In genomic region chr2:201448701-201449100, GRCh38 we compare ENCODE assay signal across 1 cellular context.
A peak's percentile ranks its signal among the peaks of the same experiment; 100 is the strongest.
TF ChIP-seq lines count a peak whose summit lies in the region.

No MANE protein-coding gene starts in this region.

TF ChIP-seq in HEK293, 187 proteins besides CTCF, POLR2A, EP300 and RAD21 (continued from another document):
- TF ChIP-seq PRDM2 (tag by site-specific recombination; IDR thresholded peaks at IDR 0.05; ENCODE audit: borderline replicate concordance) (no peak), ZEB2 (tag by site-specific recombination; IDR thresholded peaks at IDR 0.05) (no peak), KLF1 (tag by site-specific recombination; IDR thresholded peaks at IDR 0.05) (0 out of 2 replicates have a peak, but pooled peaks have one; percentile 22), GFI1B (tag by site-specific recombination; IDR thresholded peaks at IDR 0.05) (peak; percentile 36; the same call in 1 of the 2 replicates), GLI2 (tag by site-specific recombination; IDR thresholded peaks at IDR 0.05; ENCODE audit: borderline replicate concordance, low read depth) (no peak), ZNF426 (tag by site-specific recombination; IDR thresholded peaks at IDR 0.05) (no peak), ZNF18 (tag by site-specific recombination; IDR thresholded peaks at IDR 0.05) (no peak), ZIC2 (tag by site-specific recombination; IDR thresholded peaks at IDR 0.05) (peak; percentile 20; the same call in 1 of the 2 replicates), PATZ1 (tag by site-specific recombination; IDR thresholded peaks at IDR 0.05) (no peak), ZNF184 (tag by site-specific recombination; IDR thresholded peaks at IDR 0.05) (no peak), ZBTB8A (tag by site-specific recombination; IDR thresholded peaks at IDR 0.05) (no peak), OSR2 (tag by site-specific recombination; IDR thresholded peaks at IDR 0.05) (no peak), TCF7L2 (IDR thresholded peaks at IDR 0.05; ENCODE audit: borderline replicate concordance, low read depth, low read length) (0 out of 2 replicates have a peak, but pooled peaks have one; percentile 15), ZNF146 (tag by site-specific recombination; IDR thresholded peaks at IDR 0.05) (no peak), KLF10 (tag by site-specific recombination; IDR thresholded peaks at IDR 0.05) (no peak), ZNF404 (tag by site-specific recombination; IDR thresholded peaks at IDR 0.05) (no peak), ZNF510 (tag by site-specific recombination; IDR thresholded peaks at IDR 0.05; ENCODE audit: insufficient replicate concordance) (no peak), BCL11B (tag by site-specific recombination; IDR thresholded peaks at IDR 0.05; ENCODE audit: low read depth) (no peak), ZNF354C (tag by site-specific recombination; IDR thresholded peaks at IDR 0.05; ENCODE audit: borderline replicate concordance, low read depth) (no peak), ZNF214 (tag by site-specific recombination; IDR thresholded peaks at IDR 0.05; ENCODE audit: borderline replicate concordance) (no peak)
